1 cellular context compared by ENCODE assay signal in genomic region chr1:33000427-33001026, GRCh38.
TF ChIP-seq lines count a peak whose summit lies in the region.

No MANE protein-coding gene starts in this region.

TF ChIP-seq in IMR-90, 13 proteins besides CTCF, POLR2A, EP300 and RAD21:
- TF ChIP-seq ELK1 (IDR thresholded peaks at IDR 0.05; ENCODE audit: borderline replicate concordance, low read depth, low read length), result no peak
- TF ChIP-seq MAZ (IDR thresholded peaks at IDR 0.05; ENCODE audit: borderline replicate concordance, low read depth, low read length), result no peak
- no peak for TF ChIP-seq FOS (IDR thresholded peaks at IDR 0.05; ENCODE audit: low read depth, low read length)
- no peak for TF ChIP-seq RCOR1 (IDR thresholded peaks at IDR 0.05; ENCODE audit: insufficient replicate concordance, low read length)
- TF ChIP-seq RFX5 (IDR thresholded peaks at IDR 0.05; ENCODE audit: low read depth, low read length), result no peak
- no peak for TF ChIP-seq USF2 (IDR thresholded peaks at IDR 0.05; ENCODE audit: low read depth, low read length)
- no peak for TF ChIP-seq SMC3 (IDR thresholded peaks at IDR 0.05; ENCODE audit: low read depth, low read length)
- TF ChIP-seq MAFK (IDR thresholded peaks at IDR 0.05; ENCODE audit: low read depth, low read length), result no peak
- no peak for TF ChIP-seq MXI1 (IDR thresholded peaks at IDR 0.05; ENCODE audit: borderline replicate concordance, low read depth, low read length)
- TF ChIP-seq BHLHE40 (IDR thresholded peaks at IDR 0.05; ENCODE audit: low read depth, low read length), result no peak
- TF ChIP-seq CEBPB (IDR thresholded peaks at IDR 0.05; ENCODE audit: low read depth, low read length), result no peak
- TF ChIP-seq NFE2L2 (IDR thresholded peaks at IDR 0.05; ENCODE audit: low read depth, low read length), result no peak
- TF ChIP-seq CHD1 (IDR thresholded peaks at IDR 0.05; ENCODE audit: low read depth, low read length), result no peak
